8 cellular contexts compared by ENCODE assay signal in genomic region chr9:137223078-137224040, GRCh38. TPM values are rescaled to one million over a fixed set of nuclear protein-coding genes. Genes with fewer than 3 reads are reported as not detected.
DNase-seq lines count a peak whose midpoint lies in the region; ATAC-seq, FAIRE-seq and TF ChIP-seq lines count a peak whose summit lies in the region.

No MANE protein-coding gene starts in this region.

- DNase-seq in ELF-1 (ENCODE audit: low read depth, low spot score) (peak; percentile 96), H54 (ENCODE audit: insufficient read length, low spot score) (peak; percentile 100), LoVo (ENCODE audit: low spot score) (peak; percentile 98), RWPE1 (ENCODE audit: low spot score) (peak; percentile 99), fibroblast of pulmonary artery (ENCODE audit: low read depth) (peak; percentile 99)
- peak; percentile 97 for DNase-seq in activated T-helper 9 cell treated with anti-CD3 and anti-CD28 coated beads, Interleukin-2, amount 50 U/mL, for 16 hours (ENCODE audit: low read depth)
- peak; percentile 99 for DNase-seq in natural killer cell treated with Interleukin-12 subunit alpha and Interleukin-12 subunit beta and Interleukin-15 and Interleukin-18, amount 100 ng/mL, for 72 hours (ENCODE audit: low spot score)
- DNase-seq in stimulated activated naive CD4-positive, alpha-beta T cell treated with Interleukin-2 at 50 U/mL for 16 hours (lab: John Stamatoyannopoulos, UW): peak; percentile 98

- no peaks in the 10 kb centered on the region for H3K36me3 Mint-ChIP-seq in natural killer cell treated with Interleukin-12 subunit alpha and Interleukin-12 subunit beta and Interleukin-15 and Interleukin-18, amount 100 ng/mL, for 72 hours

- CTCF ChIA-PET in RWPE1 (lab: Yijun Ruan, JAX): interaction anchor here (0.5 to 2.1 kb wide), 7 partner anchors 9 to 94 kb away, joined by 3 to 16 read pairs (median 4); partner anchors contain the start of genes NDOR1, SSNA1 and TMEM203

- peak; percentile 53; the same call in 1 of the 2 replicates for TF ChIP-seq POLR2A in H54 (IDR thresholded peaks at IDR 0.05; ENCODE audit: low read depth, low read length)

- H3K27ac ChIP-seq in RWPE1: peak overlapping the region; percentile 95

- no peaks in the 10 kb centered on the region for H3K9me3 Mint-ChIP-seq in natural killer cell treated with Interleukin-12 subunit alpha and Interleukin-12 subunit beta and Interleukin-15 and Interleukin-18, amount 100 ng/mL, for 72 hours

- peak overlapping the region; percentile 75 for H3K4me3 Mint-ChIP-seq in natural killer cell treated with Interleukin-12 subunit alpha and Interleukin-12 subunit beta and Interleukin-15 and Interleukin-18, amount 100 ng/mL, for 72 hours

- peak overlapping the region; percentile 84 for H3K4me3 ChIP-seq in fibroblast of pulmonary artery (replicated peaks; ENCODE audit: low read depth, low read length)

- POLR2A ChIA-PET in RWPE1 (lab: Yijun Ruan, JAX; ENCODE audit: low non-redundant PET): interaction anchor here (0.6 to 1.5 kb wide), 8 partner anchors 14 to 223 kb away, joined by 3 to 7 read pairs (median 4); no protein-coding TSS in a partner anchor

- FAIRE-seq in H54 (lab: Jason Lieb, UNC): peak; percentile 70

- no peak for TF ChIP-seq CTCF in RWPE1 (conservative IDR thresholded peaks at IDR 0.05; ENCODE audit: low read depth)
- TF ChIP-seq CTCF in fibroblast of pulmonary artery (IDR thresholded peaks at IDR 0.05; ENCODE audit: low read length, missing control alignments): no peak

- H3K27ac Mint-ChIP-seq in natural killer cell treated with Interleukin-12 subunit alpha and Interleukin-12 subunit beta and Interleukin-15 and Interleukin-18, amount 100 ng/mL, for 72 hours: peak overlapping the region; percentile 21 to 71

- peaks cover 3 to 7% of the 10 kb centered on the region in 2 donors for H3K27me3 Mint-ChIP-seq in natural killer cell treated with Interleukin-12 subunit alpha and Interleukin-12 subunit beta and Interleukin-15 and Interleukin-18, amount 100 ng/mL, for 72 hours

- peak; percentile 96 to 97 for ATAC-seq in natural killer cell treated with Interleukin-12 subunit alpha and Interleukin-12 subunit beta and Interleukin-15 and Interleukin-18, amount 100 ng/mL, for 72 hours

- peaks cover 5 to 6% of the 10 kb centered on the region in 2 donors for H3K4me1 Mint-ChIP-seq in natural killer cell treated with Interleukin-12 subunit alpha and Interleukin-12 subunit beta and Interleukin-15 and Interleukin-18, amount 100 ng/mL, for 72 hours (ENCODE audit: low read depth in 2 of 2)

RNA-seq across cellular contexts. Expression of gene RNF208, which starts 1.3 kb away (rescaled TPM):
- total RNA-seq in natural killer cell treated with Interleukin-12 subunit alpha and Interleukin-12 subunit beta and Interleukin-15 and Interleukin-18, amount 100 ng/mL, for 72 hours: 1 to 10 TPM; 1.4 to 1.9 TPM

RNA-seq across cellular contexts. Expression of gene CYSRT1, which starts 1.6 kb away (rescaled TPM):
- total RNA-seq in natural killer cell treated with Interleukin-12 subunit alpha and Interleukin-12 subunit beta and Interleukin-15 and Interleukin-18, amount 100 ng/mL, for 72 hours: under 1 TPM; 0.29 to 0.33 TPM

RNA-seq across cellular contexts. Expression of gene RNF224, which starts 3.9 kb away (rescaled TPM):
- total RNA-seq in natural killer cell treated with Interleukin-12 subunit alpha and Interleukin-12 subunit beta and Interleukin-15 and Interleukin-18, amount 100 ng/mL, for 72 hours: not detected

RNA-seq across cellular contexts. Expression of gene SLC34A3, which starts 7.3 kb away (rescaled TPM):
- not detected for total RNA-seq in natural killer cell treated with Interleukin-12 subunit alpha and Interleukin-12 subunit beta and Interleukin-15 and Interleukin-18, amount 100 ng/mL, for 72 hours

RNA-seq across cellular contexts. Expression of gene TUBB4B, which starts 17.7 kb away (rescaled TPM):
- 100 to 1,000 TPM; 332 to 432 TPM for total RNA-seq in natural killer cell treated with Interleukin-12 subunit alpha and Interleukin-12 subunit beta and Interleukin-15 and Interleukin-18, amount 100 ng/mL, for 72 hours

Comparison
In these comparisons a context has a peak if more than half of its experiments do, and no peak if none do; other contexts are left out.
1. Peak in every context shown above with its lines: DNase-seq, ATAC-seq, H3K4me3 ChIP-seq and H3K27ac ChIP-seq.